2 cellular contexts compared by ENCODE assay signal in genomic region chr1:175219774-175220173, GRCh38.
TF ChIP-seq lines count a peak whose summit lies in the region.

No MANE protein-coding gene starts in this region.

TF ChIP-seq in GM23338, 12 proteins besides CTCF, POLR2A, EP300 and RAD21 (continued from another document):
- TF ChIP-seq, protein P1, sequence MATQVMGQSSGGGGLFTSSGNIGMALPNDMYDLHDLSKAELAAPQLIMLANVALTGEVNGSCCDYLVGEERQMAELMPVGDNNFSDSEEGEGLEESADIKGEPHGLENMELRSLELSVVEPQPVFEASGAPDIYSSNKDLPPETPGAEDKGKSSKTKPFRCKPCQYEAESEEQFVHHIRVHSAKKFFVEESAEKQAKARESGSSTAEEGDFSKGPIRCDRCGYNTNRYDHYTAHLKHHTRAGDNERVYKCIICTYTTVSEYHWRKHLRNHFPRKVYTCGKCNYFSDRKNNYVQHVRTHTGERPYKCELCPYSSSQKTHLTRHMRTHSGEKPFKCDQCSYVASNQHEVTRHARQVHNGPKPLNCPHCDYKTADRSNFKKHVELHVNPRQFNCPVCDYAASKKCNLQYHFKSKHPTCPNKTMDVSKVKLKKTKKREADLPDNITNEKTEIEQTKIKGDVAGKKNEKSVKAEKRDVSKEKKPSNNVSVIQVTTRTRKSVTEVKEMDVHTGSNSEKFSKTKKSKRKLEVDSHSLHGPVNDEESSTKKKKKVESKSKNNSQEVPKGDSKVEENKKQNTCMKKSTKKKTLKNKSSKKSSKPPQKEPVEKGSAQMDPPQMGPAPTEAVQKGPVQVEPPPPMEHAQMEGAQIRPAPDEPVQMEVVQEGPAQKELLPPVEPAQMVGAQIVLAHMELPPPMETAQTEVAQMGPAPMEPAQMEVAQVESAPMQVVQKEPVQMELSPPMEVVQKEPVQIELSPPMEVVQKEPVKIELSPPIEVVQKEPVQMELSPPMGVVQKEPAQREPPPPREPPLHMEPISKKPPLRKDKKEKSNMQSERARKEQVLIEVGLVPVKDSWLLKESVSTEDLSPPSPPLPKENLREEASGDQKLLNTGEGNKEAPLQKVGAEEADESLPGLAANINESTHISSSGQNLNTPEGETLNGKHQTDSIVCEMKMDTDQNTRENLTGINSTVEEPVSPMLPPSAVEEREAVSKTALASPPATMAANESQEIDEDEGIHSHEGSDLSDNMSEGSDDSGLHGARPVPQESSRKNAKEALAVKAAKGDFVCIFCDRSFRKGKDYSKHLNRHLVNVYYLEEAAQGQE (IDR thresholded peaks at IDR 0.05; ENCODE audit: unreplicated experiment), result no peak
- TF ChIP-seq ZNF114 (CRISPR knock-in tag; IDR thresholded peaks at IDR 0.05), result no peak
- TF ChIP-seq EZH2phosphoT487 (IDR thresholded peaks at IDR 0.05; ENCODE audit: unreplicated experiment), result no peak

TF ChIP-seq in K562, 482 proteins besides CTCF, POLR2A, EP300 and RAD21 (continued from another document):
- TF ChIP-seq, protein P2, sequence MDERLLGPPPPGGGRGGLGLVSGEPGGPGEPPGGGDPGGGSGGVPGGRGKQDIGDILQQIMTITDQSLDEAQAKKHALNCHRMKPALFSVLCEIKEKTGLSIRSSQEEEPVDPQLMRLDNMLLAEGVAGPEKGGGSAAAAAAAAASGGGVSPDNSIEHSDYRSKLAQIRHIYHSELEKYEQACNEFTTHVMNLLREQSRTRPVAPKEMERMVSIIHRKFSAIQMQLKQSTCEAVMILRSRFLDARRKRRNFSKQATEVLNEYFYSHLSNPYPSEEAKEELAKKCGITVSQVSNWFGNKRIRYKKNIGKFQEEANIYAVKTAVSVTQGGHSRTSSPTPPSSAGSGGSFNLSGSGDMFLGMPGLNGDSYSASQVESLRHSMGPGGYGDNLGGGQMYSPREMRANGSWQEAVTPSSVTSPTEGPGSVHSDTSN (CRISPR knock-in tag; IDR thresholded peaks at IDR 0.05; ENCODE audit: low read depth), result no peak
- TF ChIP-seq, protein P2 (tag; conservative IDR thresholded peaks at IDR 0.05; ENCODE audit: low read depth), result peak; percentile 82; the same call in 1 of the 2 replicates
- TF ChIP-seq, protein P3, sequence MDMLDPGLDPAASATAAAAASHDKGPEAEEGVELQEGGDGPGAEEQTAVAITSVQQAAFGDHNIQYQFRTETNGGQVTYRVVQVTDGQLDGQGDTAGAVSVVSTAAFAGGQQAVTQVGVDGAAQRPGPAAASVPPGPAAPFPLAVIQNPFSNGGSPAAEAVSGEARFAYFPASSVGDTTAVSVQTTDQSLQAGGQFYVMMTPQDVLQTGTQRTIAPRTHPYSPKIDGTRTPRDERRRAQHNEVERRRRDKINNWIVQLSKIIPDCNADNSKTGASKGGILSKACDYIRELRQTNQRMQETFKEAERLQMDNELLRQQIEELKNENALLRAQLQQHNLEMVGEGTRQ (CRISPR knock-in tag; IDR thresholded peaks at IDR 0.05), result no peak
- TF ChIP-seq SPI1 (IDR thresholded peaks at IDR 0.05; ENCODE audit: borderline replicate concordance, low read depth, low read length) (peak; percentile 43; the same call in 1 of the 2 replicates), GABPA (tag; conservative IDR thresholded peaks at IDR 0.05; ENCODE audit: low read depth) (peak; percentile 26; the same call in 1 of the 2 replicates)
TF ChIP-seq in K562: peak in this region for 5.
